23 cellular contexts compared by ENCODE assay signal in genomic region chr15:35159170-35159569, GRCh38.
DNase-seq lines count a peak whose midpoint lies in the region; ATAC-seq, FAIRE-seq and TF ChIP-seq lines count a peak whose summit lies in the region.
"Had no signal": no experiment of that assay in that cellular context is flagged by ENCODE, and none has a peak within 500 bp of the region (broad histone marks: within the 10 kb centered on the region; RNA-seq: fewer than 3 reads in every experiment).

No MANE protein-coding gene starts in this region.

- no peak overlapping the region for H4K12ac ChIP-seq in trophoblast cell (ENCODE audit: low read depth, low read length)

- no peak for TF ChIP-seq POLR2A in A549 (IDR thresholded peaks at IDR 0.05; ENCODE audit: low read length)
- TF ChIP-seq POLR2A in K562 (conservative IDR thresholded peaks at IDR 0.05) = no peak

- peak; percentile 59 for FAIRE-seq in A549 (lab: Jason Lieb, UNC)
- no peak for FAIRE-seq in K562 (lab: Jason Lieb, UNC)
- FAIRE-seq: D721Med, GM12878, GM19239 had no signal

- H4K20me1 ChIP-seq in K562 (replicated peaks; ENCODE audit: control insufficient read depth, insufficient read depth, low read length) (no peaks in the 10 kb centered on the region), H9 (ENCODE audit: control insufficient read depth, insufficient read depth, insufficient read length) (no peaks in the 10 kb centered on the region)
- H4K20me1 ChIP-seq: BLaER1 had no signal

- no peak for DNase-seq in A549 (ENCODE audit: low read depth in 1 of 2, low spot score in 1 of 2)
- peak; percentile 39 for DNase-seq in Jurkat, Clone E6-1 (ENCODE audit: low read depth, low spot score)
- DNase-seq in K562 (ENCODE audit: extremely low read depth in 1 of 4, low spot score in 3 of 4) = no peak
- DNase-seq in trophoblast cell = peak; percentile 9 to 51
- no peak for DNase-seq in RKO (ENCODE audit: low spot score)
- no peak for DNase-seq in H9
- no peak for DNase-seq in NOMO-1 (lab: John Stamatoyannopoulos, UW; ENCODE audit: unreplicated experiment in 2 of 2)
- DNase-seq: 8988T; CD4-positive, alpha-beta T cell; CD8-positive, alpha-beta memory T cell; DMS 273 treated with DMSO at 0.1 percent for 48 hours; DMS79; EL; GDM1; GM23248; HFFc6 had no signal

- no peak overlapping the region for H2BK15ac ChIP-seq in H9 (ENCODE audit: low read depth, low read length)

- no peak overlapping the region for H2AK5ac ChIP-seq in trophoblast cell (ENCODE audit: low read length)
- H2AK5ac ChIP-seq in H9 (ENCODE audit: insufficient read length, low read length) = no peak overlapping the region

- H3K27ac Mint-ChIP-seq in H9 = no peak overlapping the region
- H3K27ac Mint-ChIP-seq: B cell; CD4-positive, alpha-beta T cell; HFFc6 had no signal

- H3K36me3 Mint-ChIP-seq in H9 (ENCODE audit: insufficient read depth in 1 of 3, low read depth in 3 of 3) = no peaks in the 10 kb centered on the region; a peak in 2 of 7 replicates
- H3K36me3 Mint-ChIP-seq: CD8-positive, alpha-beta memory T cell had no signal

- TF ChIP-seq RAD21 in A549 (conservative IDR thresholded peaks at IDR 0.05 in 1 of 2, IDR thresholded peaks at IDR 0.05 in 1 of 2) (no peak), K562 (CRISPR knock-in tag; conservative IDR thresholded peaks at IDR 0.05 in 1 of 2, IDR thresholded peaks at IDR 0.05 in 1 of 2) (no peak)

- no peaks in the 10 kb centered on the region for H3K4me1 ChIP-seq in A549
- peaks cover 0 to 2% of the 10 kb centered on the region in 2 experiments; a peak in 1 of 5 replicates for H3K4me1 ChIP-seq in K562 (replicated peaks in 1 of 2; ENCODE audit: control insufficient read depth in 2 of 2, insufficient read depth in 2 of 2, low read length in 2 of 2)
- H3K4me1 ChIP-seq in trophoblast cell (ENCODE audit: control insufficient read depth in 1 of 2, insufficient read depth in 2 of 2, low read length in 2 of 2) = no peaks in the 10 kb centered on the region
- H3K4me1 ChIP-seq in H9 (ENCODE audit: insufficient read depth, low read length) = no peaks in the 10 kb centered on the region
- H3K4me1 ChIP-seq: BLaER1, HAP-1 had no signal

- POLR2A ChIA-PET in A549 (lab: Yijun Ruan, JAX) (no interaction called here), K562 (lab: Yijun Ruan, JAX) (interaction anchor here (1.2 kb wide), 1 partner anchor 18 kb away, joined by 3 read pairs; no protein-coding TSS in a partner anchor)

- H3K79me1 ChIP-seq in trophoblast cell (ENCODE audit: low read length) = no peaks in the 10 kb centered on the region
- H3K79me1 ChIP-seq in H9 (ENCODE audit: insufficient read depth, low read depth, low read length, poor library complexity, severe bottlenecking) = no peaks in the 10 kb centered on the region

- H3K36me3 ChIP-seq in K562 (ENCODE audit: control insufficient read depth, insufficient read depth, low read length) = no peaks in the 10 kb centered on the region
- H3K36me3 ChIP-seq in trophoblast cell (ENCODE audit: control insufficient read depth in 1 of 2, insufficient read depth in 2 of 2, low read length in 2 of 2) = no peaks in the 10 kb centered on the region
- H3K36me3 ChIP-seq: BLaER1, HAP-1 had no signal

- no peaks in the 10 kb centered on the region for H3K27me3 Mint-ChIP-seq in H9 (ENCODE audit: low read depth)
- H3K27me3 Mint-ChIP-seq: B cell; CD4-positive, alpha-beta T cell had no signal

- H3K79me2 ChIP-seq in K562 (ENCODE audit: control insufficient read depth, insufficient read depth, low read length) (no peaks in the 10 kb centered on the region), trophoblast cell (ENCODE audit: control insufficient read depth, insufficient read depth, low read length, poor library complexity) (no peaks in the 10 kb centered on the region), H9 (ENCODE audit: insufficient read depth, low read length) (no peaks in the 10 kb centered on the region)

- no peaks in the 10 kb centered on the region for H3K4me1 Mint-ChIP-seq in H9
- H3K4me1 Mint-ChIP-seq: B cell had no signal

- H3K4me3 ChIP-seq in A549 = no peak overlapping the region
- H3K4me3 ChIP-seq in Jurkat, Clone E6-1 (ENCODE audit: low read length) = no peak overlapping the region
- H3K4me3 ChIP-seq in K562 = no peak overlapping the region
- no peak overlapping the region for H3K4me3 ChIP-seq in trophoblast cell (ENCODE audit: low read depth, low read length)
- H3K4me3 ChIP-seq: BLaER1, GM12878, GM23248, HAP-1 had no signal

- in situ Hi-C loops in K562 (cut with MboI) = no loop called here

- no peak overlapping the region for H4K5ac ChIP-seq in H9 (ENCODE audit: insufficient read length, low read depth, low read length)

- H2BK20ac ChIP-seq in H9 (ENCODE audit: low read depth, low read length, poor library complexity, severe bottlenecking) = no peak overlapping the region

- no TSS peak for BruUV-seq in K562 (replicated peaks; lab: Mats Ljungman, UMichigan)

- H3K9ac ChIP-seq in K562 (ENCODE audit: insufficient read depth in 1 of 2, low read depth in 2 of 2, low read length in 2 of 2) = no peak overlapping the region
- no peak overlapping the region for H3K9ac ChIP-seq in trophoblast cell (ENCODE audit: low read length)
- H3K9ac ChIP-seq in H9 (ENCODE audit: extremely low read depth, insufficient read length, low read length) = no peak overlapping the region
- H3K9ac ChIP-seq: BLaER1, GM23248 had no signal

- H3K14ac ChIP-seq in trophoblast cell (ENCODE audit: low read length) (no peak overlapping the region), H9 (ENCODE audit: insufficient read depth, low read length) (no peak overlapping the region)

- intact Hi-C loops in K562 (cut with micrococcal nuclease) = no loop called here

- H3K23ac ChIP-seq in trophoblast cell (ENCODE audit: low read length) (no peak overlapping the region), H9 (ENCODE audit: insufficient read length, low read depth, low read length) (no peak overlapping the region)

- no peak overlapping the region for H2BK120ac ChIP-seq in trophoblast cell (ENCODE audit: insufficient read depth, low read length, poor library complexity)
- H2BK120ac ChIP-seq in H9 (ENCODE audit: low read depth, low read length, poor library complexity, severe bottlenecking) = no peak overlapping the region

- no peak for TF ChIP-seq CTCF in A549 (IDR thresholded peaks at IDR 0.05)
- no peak for TF ChIP-seq CTCF in K562 (IDR thresholded peaks at IDR 0.05 in 2 of 3, conservative IDR thresholded peaks at IDR 0.05 in 1 of 3; ENCODE audit: insufficient read depth in 2 of 3, low read depth in 1 of 3, low read length in 3 of 3)
- no peak for TF ChIP-seq CTCF in H9 (conservative IDR thresholded peaks at IDR 0.05)

- H2AFZ ChIP-seq in K562 (ENCODE audit: low read depth, low read length) (peak overlapping the region; percentile 29; the same call in 1 of the 2 replicates), trophoblast cell (ENCODE audit: insufficient read depth, low read length, poor library complexity) (no peak overlapping the region), H9 (ENCODE audit: low read length) (no peak overlapping the region)
- H2AFZ ChIP-seq: GM23248 had no signal

- H3K23me2 ChIP-seq in H9 (ENCODE audit: insufficient read length, low read depth, low read length, poor library complexity, severe bottlenecking) = no peaks in the 10 kb centered on the region

- H3K4me2 ChIP-seq in A549 = no peak overlapping the region
- no peak overlapping the region for H3K4me2 ChIP-seq in K562 (ENCODE audit: insufficient read depth, low read length)
- H3K4me2 ChIP-seq in trophoblast cell (ENCODE audit: low read length) = no peak overlapping the region
- H3K4me2 ChIP-seq in H9 (ENCODE audit: insufficient read depth, insufficient read length, low read length) = no peak overlapping the region
- H3K4me2 ChIP-seq: BLaER1 had no signal

- no peak overlapping the region for H3K27ac ChIP-seq in A549
- H3K27ac ChIP-seq in K562 (ENCODE audit: extremely low read depth, low read depth, low read length) = no peak overlapping the region
- H3K27ac ChIP-seq in trophoblast cell (ENCODE audit: low read depth, low read length) = no peak overlapping the region
- H3K27ac ChIP-seq in H9 (ENCODE audit: insufficient read length, low read depth, low read length) = no peak overlapping the region
- H3K27ac ChIP-seq: BLaER1, C4-2B, GM23248 had no signal

- no peak overlapping the region for H3K18ac ChIP-seq in trophoblast cell (ENCODE audit: low read length)
- H3K18ac ChIP-seq in H9 (ENCODE audit: insufficient read length, low read depth, low read length) = no peak overlapping the region

- no peak overlapping the region for H4K91ac ChIP-seq in trophoblast cell (ENCODE audit: low read depth, low read length)
- no peak overlapping the region for H4K91ac ChIP-seq in H9 (ENCODE audit: insufficient read length, low read depth, low read length)

- H3T11ph ChIP-seq in H9 (ENCODE audit: low read length) = no peak overlapping the region

- H3K4me3 Mint-ChIP-seq in H9 = no peak overlapping the region
- H3K4me3 Mint-ChIP-seq: B cell; CD4-positive, alpha-beta T cell; CD8-positive, alpha-beta memory T cell; HFFc6 had no signal

- WGBS in A549 (ENCODE audit: missing lambda C conversion rate) = 19% methylated on average over 2 of the region's 2 CpGs
- 85% methylated on average over 2 of the region's 2 CpGs for WGBS in K562 (ENCODE audit: insufficient coverage, low coverage, missing lambda C conversion rate)
- no CpG with 5 or more reads among the region's 2 CpGs for WGBS in trophoblast cell (ENCODE audit: extremely low coverage, insufficient coverage, insufficient read length)
- no CpG with 5 or more reads among the region's 2 CpGs for WGBS in H9 (ENCODE audit: extremely low coverage, insufficient read length, low lambda C conversion rate)

- H2BK12ac ChIP-seq in trophoblast cell (ENCODE audit: low read length) (no peak overlapping the region), H9 (ENCODE audit: insufficient read length, low read depth, low read length) (no peak overlapping the region)

- H3K9me1 ChIP-seq in K562 (ENCODE audit: control insufficient read depth, insufficient read depth, low read length) = no peaks in the 10 kb centered on the region

- no peak overlapping the region for H3K4ac ChIP-seq in trophoblast cell (ENCODE audit: low read depth, low read length)
- no peak overlapping the region for H3K4ac ChIP-seq in H9 (ENCODE audit: low read depth, low read length)

- no peaks in the 10 kb centered on the region for H3K9me3 Mint-ChIP-seq in H9
- H3K9me3 Mint-ChIP-seq: CD4-positive, alpha-beta T cell; HFFc6 had no signal

- H3K27me3 ChIP-seq in K562 (ENCODE audit: control insufficient read depth in 2 of 2, insufficient read depth in 2 of 2, low read length in 2 of 2) (no peaks in the 10 kb centered on the region), trophoblast cell (ENCODE audit: insufficient read depth, low read length) (no peaks in the 10 kb centered on the region), H9 (ENCODE audit: insufficient read depth, low read length) (no peaks in the 10 kb centered on the region)
- H3K27me3 ChIP-seq: BLaER1 had no signal

- H4K8ac ChIP-seq in trophoblast cell (ENCODE audit: low read depth, low read length) (no peak overlapping the region), H9 (replicated peaks; ENCODE audit: insufficient read length, low read depth, low read length) (no peak overlapping the region)

- CTCF ChIA-PET in A549 (lab: Yijun Ruan, JAX) (no interaction called here), K562 (lab: Yijun Ruan, JAX; ENCODE audit: low intra/inter-chr PET ratio) (no interaction called here)

- TF ChIP-seq EP300 in A549 (IDR thresholded peaks at IDR 0.05) (no peak), K562 (IDR thresholded peaks at IDR 0.05; ENCODE audit: low read length) (no peak)

- H2BK5ac ChIP-seq in trophoblast cell (ENCODE audit: low read depth, low read length, poor library complexity) = no peak overlapping the region
- no peak overlapping the region for H2BK5ac ChIP-seq in H9 (ENCODE audit: insufficient read length, low read length)

- H3K56ac ChIP-seq in H9 (ENCODE audit: insufficient read length, low read depth, low read length) = no peak overlapping the region

- ATAC-seq in A549 (no peak), K562 (no peak)
- ATAC-seq: GM12878 had no signal

- H3K9me3 ChIP-seq in A549 (no peaks in the 10 kb centered on the region), K562 (replicated peaks; ENCODE audit: control insufficient read depth, insufficient read depth, low read depth, low read length) (no peaks in the 10 kb centered on the region), trophoblast cell (ENCODE audit: insufficient read depth, low read depth, low read length) (no peaks in the 10 kb centered on the region), H9 (ENCODE audit: control insufficient read depth, low read depth, low read length) (no peaks in the 10 kb centered on the region)
- H3K9me3 ChIP-seq: BLaER1, HAP-1 had no signal

Comparison
In these comparisons a context has a peak if more than half of its experiments do, and no peak if none do; other contexts are left out.
1. DNase-seq: peak in Jurkat, Clone E6-1 (single experiment) and trophoblast cell (2 of 2); none in A549 (0 of 2), K562 (0 of 4), RKO (single experiment), H9 (single experiment) and NOMO-1 (0 of 2).
2. Of the 35 proteins assayed by ChIP-seq in both K562 and A549: peak only in K562: none; only in A549: none; in both: MAFK; in neither: 34.